Comparison of ENCODE assay signal across 9 cellular contexts in genomic region chr21:42258150-42258884, GRCh38. TPM values are rescaled to one million over a fixed set of nuclear protein-coding genes. Genes with fewer than 3 reads are reported as not detected.
DNase-seq lines count a peak whose midpoint lies in the region; ATAC-seq, FAIRE-seq and TF ChIP-seq lines count a peak whose summit lies in the region.
"Had no signal": no experiment of that assay in that cellular context is flagged by ENCODE, and none has a peak within 500 bp of the region (broad histone marks: within the 10 kb centered on the region; RNA-seq: fewer than 3 reads in every experiment).

No MANE protein-coding gene starts in this region.

- no peaks in the 10 kb centered on the region for H3K9me3 Mint-ChIP-seq in T-cell
- H3K9me3 Mint-ChIP-seq in activated naive CD8-positive, alpha-beta T cell treated with anti-CD3 and anti-CD28 coated beads, Interleukin-2, amount 50 U/mL, for 24 hours: no peaks in the 10 kb centered on the region

- intact Hi-C loops in left cardiac atrium (cut with DNase I): loop anchor here (5.0 kb wide), 2 partner anchors 96 to 111 kb away; no protein-coding TSS in a partner anchor
- intact Hi-C loops in sciatic nerve (cut with DNase I): loop anchor here (10.0 kb wide), 1 partner anchor 104 kb away; no protein-coding TSS in a partner anchor

- peaks cover 33 to 42% (median 37%) of the 10 kb centered on the region in 3 donors for H3K4me1 Mint-ChIP-seq in T-cell
- H3K4me1 Mint-ChIP-seq in activated naive CD8-positive, alpha-beta T cell treated with anti-CD3 and anti-CD28 coated beads, Interleukin-2, amount 50 U/mL, for 24 hours: peaks cover 19% of the 10 kb centered on the region

- peak; percentile 88 for DNase-seq in GM12892 (ENCODE audit: insufficient read length)
- DNase-seq in M059J (ENCODE audit: low read depth): peak; percentile 19
- peak; percentile 62 to 86 (median 80) for DNase-seq in T-cell
- peak; percentile 84 for DNase-seq in activated naive CD8-positive, alpha-beta T cell treated with anti-CD3 and anti-CD28 coated beads, Interleukin-2, amount 50 U/mL, for 24 hours
- peak; percentile 65 for DNase-seq in left cardiac atrium
- peak; percentile 78 for DNase-seq in sciatic nerve (ENCODE audit: low spot score)
- DNase-seq in amniotic stem cell (lab: John Stamatoyannopoulos, UW): no peak
- no peak for DNase-seq in cortex of kidney (lab: John Stamatoyannopoulos, UW)

- no peaks in the 10 kb centered on the region for H3K27me3 Mint-ChIP-seq in T-cell
- no peaks in the 10 kb centered on the region for H3K27me3 Mint-ChIP-seq in activated naive CD8-positive, alpha-beta T cell treated with anti-CD3 and anti-CD28 coated beads, Interleukin-2, amount 50 U/mL, for 24 hours

- no peak for TF ChIP-seq POLR2A in GM12892 (IDR thresholded peaks at IDR 0.05; ENCODE audit: low read depth, low read length)

- FAIRE-seq in GM12892 (lab: Jason Lieb, UNC): peak; percentile 56
- FAIRE-seq: islet of Langerhans had no signal

- ATAC-seq in T-cell (replicated peaks in 1 of 4) (peak; percentile 81 to 94 (median 92)), left cardiac atrium (peak; percentile 63), sciatic nerve (peak; percentile 64)
- ATAC-seq in activated naive CD8-positive, alpha-beta T cell treated with anti-CD3 and anti-CD28 coated beads, Interleukin-2, amount 50 U/mL, for 24 hours: peak; percentile 85

- H3K4me3 Mint-ChIP-seq in T-cell: no peak overlapping the region
- H3K4me3 Mint-ChIP-seq in activated naive CD8-positive, alpha-beta T cell treated with anti-CD3 and anti-CD28 coated beads, Interleukin-2, amount 50 U/mL, for 24 hours: no peak overlapping the region

- H3K27ac Mint-ChIP-seq in T-cell: peak overlapping the region in 1 of 2 donors; percentile 41
- H3K27ac Mint-ChIP-seq in activated naive CD8-positive, alpha-beta T cell treated with anti-CD3 and anti-CD28 coated beads, Interleukin-2, amount 50 U/mL, for 24 hours: no peak overlapping the region

- CTCF ChIA-PET in T-cell (lab: Charles Lee): interaction anchor here (0.5 to 2.7 kb wide), 36 partner anchors 10 to 575 kb away, joined by 3 to 32 read pairs (median 4); no protein-coding TSS in a partner anchor

- POLR2A ChIA-PET in T-cell (lab: Charles Lee): interaction anchor here (0.7 to 1.4 kb wide), 4 partner anchors 20 to 110 kb away, joined by 3 to 7 read pairs (median 3); no protein-coding TSS in a partner anchor

- peaks cover 3% of the 10 kb centered on the region for H3K36me3 Mint-ChIP-seq in T-cell
- H3K36me3 Mint-ChIP-seq in activated naive CD8-positive, alpha-beta T cell treated with anti-CD3 and anti-CD28 coated beads, Interleukin-2, amount 50 U/mL, for 24 hours (ENCODE audit: low read depth): no peaks in the 10 kb centered on the region

RNA-seq across cellular contexts. Expression of gene ABCG1, which starts 39.4 kb away (rescaled TPM):
- polyA plus RNA-seq in GM12892 (2012; ENCODE audit: missing spikeins): 1.0 TPM
- total RNA-seq in M059J (2014; rRNA removed; shearing (Covaris generic)): not detected in 2 replicates
- total RNA-seq in T-cell: 10 to 100 TPM in 2 of 5 donors, 1 to 10 TPM in 3; 4.1 to 51.1 (median 6.2) TPM
- 10 to 100 TPM in 1 of 2 donors, 1 to 10 TPM in 1; 6.3 to 13.5 TPM for total RNA-seq in left cardiac atrium
- total RNA-seq in sciatic nerve: 44.2 TPM

RNA-seq across cellular contexts. Expression of gene TFF3, which starts 56.9 kb away (rescaled TPM):
- not detected for polyA plus RNA-seq in GM12892 (2012; ENCODE audit: missing spikeins)
- 0.52 TPM in 1 of 2 replicates, not detected in the other for total RNA-seq in M059J (2014; rRNA removed; shearing (Covaris generic))
- 1 to 10 TPM in 2 of 5 donors, not detected in 3; 1.3 to 1.7 TPM for total RNA-seq in T-cell
- total RNA-seq in left cardiac atrium: 1 to 10 TPM; 4.1 to 9.1 TPM
- 6.1 TPM for total RNA-seq in sciatic nerve

Comparison
In these comparisons a context has a peak if more than half of its experiments do, and no peak if none do; other contexts are left out.
1. DNase-seq: peak in GM12892 (single experiment), M059J (single experiment), T-cell (34 of 34), activated naive CD8-positive, alpha-beta T cell treated with anti-CD3 and anti-CD28 coated beads, Interleukin-2, amount 50 U/mL, for 24 hours (single experiment), left cardiac atrium (single experiment) and sciatic nerve (single experiment); none in amniotic stem cell (single experiment) and cortex of kidney (single experiment).
2. Peak in every context shown above with its lines, with median percentiles within 50 percentile points of each other: ATAC-seq.